Comparison of ENCODE assay signal across 8 cellular contexts in genomic region chr12:110744176-110744575, GRCh38. TPM values are rescaled to one million over a fixed set of nuclear protein-coding genes. Genes with fewer than 3 reads are reported as not detected.
DNase-seq lines count a peak whose midpoint lies in the region; ATAC-seq and TF ChIP-seq lines count a peak whose summit lies in the region.

No MANE protein-coding gene starts in this region.

- TF ChIP-seq CTCF in AG04450 (IDR thresholded peaks at IDR 0.05; ENCODE audit: low read depth, low read length) (no peak), Loucy (conservative IDR thresholded peaks at IDR 0.05; ENCODE audit: low read length) (no peak), coronary artery (IDR thresholded peaks at IDR 0.05) (no peak)

- H3K4me2 ChIP-seq in Loucy (ENCODE audit: low read depth, low read length, poor library complexity, severe bottlenecking), result peak overlapping the region; percentile 80

- peaks cover 45% of the 10 kb centered on the region for H3K79me2 ChIP-seq in Loucy (ENCODE audit: insufficient read depth, low read length)

- H3K9me3 ChIP-seq in AG04450 (ENCODE audit: control insufficient read depth, insufficient read depth, low read length) (no peaks in the 10 kb centered on the region), Loucy (ENCODE audit: insufficient read depth, low read depth, low read length) (no peaks in the 10 kb centered on the region), muscle layer of colon (ENCODE audit: low read length) (no peaks in the 10 kb centered on the region)

- H3K36me3 ChIP-seq in Loucy (ENCODE audit: insufficient read depth, low read length), result no peaks in the 10 kb centered on the region
- no peaks in the 10 kb centered on the region for H3K36me3 ChIP-seq in muscle layer of colon (ENCODE audit: insufficient read depth, low read length)

- no peaks in the 10 kb centered on the region for H3K9me2 ChIP-seq in Loucy (replicated peaks; ENCODE audit: low read depth, low read length)

- no peak overlapping the region for H2AFZ ChIP-seq in Loucy (ENCODE audit: low read length)

- peaks cover 33% of the 10 kb centered on the region for H3K4me1 ChIP-seq in Loucy (ENCODE audit: insufficient read depth, low read length, poor library complexity, severe bottlenecking)
- H3K4me1 ChIP-seq in muscle layer of colon (ENCODE audit: insufficient read depth, low read length), result peaks cover 20% of the 10 kb centered on the region

- POLR2A ChIA-PET in AG04450 (lab: Yijun Ruan, JAX), result interaction anchor here (0.5 to 1.1 kb wide), 3 partner anchors 86 to 1314 kb away, joined by 4 to 5 read pairs (median 4); partner anchors contain the start of genes FAM216A and GPN3

- peak overlapping the region; percentile 21 for H3K27ac ChIP-seq in AG04450 (ENCODE audit: low read depth, low read length)
- peak overlapping the region in 1 of 2 donors; percentile 37 for H3K27ac ChIP-seq in coronary artery
- peak overlapping the region; percentile 82 for H3K27ac ChIP-seq in muscle layer of colon (ENCODE audit: low read depth, low read length)

- H3F3A ChIP-seq in Loucy (ENCODE audit: low read depth), result no peaks in the 10 kb centered on the region

- H3K27me3 ChIP-seq in AG04450 (ENCODE audit: control insufficient read depth, insufficient read depth, low read length), result no peaks in the 10 kb centered on the region
- peaks cover 7% of the 10 kb centered on the region for H3K27me3 ChIP-seq in Loucy (ENCODE audit: insufficient read depth, low read length, poor library complexity, severe bottlenecking)
- no peaks in the 10 kb centered on the region for H3K27me3 ChIP-seq in muscle layer of colon (ENCODE audit: control insufficient read depth in 1 of 2, insufficient read depth in 2 of 2, low read length in 2 of 2)

- ATAC-seq in GM18870 (IDR thresholded peaks at IDR 0.05; ENCODE audit: unreplicated experiment), result no peak
- no peak for ATAC-seq in activated CD4-positive, CD25-positive, alpha-beta regulatory T cell treated with anti-CD3 and anti-CD28 coated beads, Interleukin-2, amount 50 U/mL, for 24 hours

- no peak overlapping the region for H3K9ac ChIP-seq in Loucy (ENCODE audit: low read depth, low read length, poor library complexity, severe bottlenecking)
- no peak overlapping the region for H3K9ac ChIP-seq in muscle layer of colon (ENCODE audit: low read length)

- H3K4me3 ChIP-seq in AG04450 (ENCODE audit: low read depth, low read length), result no peak overlapping the region; the same call in 1 of the 2 replicates
- no peak overlapping the region for H3K4me3 ChIP-seq in Loucy (ENCODE audit: low read length, poor library complexity, severe bottlenecking)
- H3K4me3 ChIP-seq in coronary artery, result peak overlapping the region; percentile 93
- peak overlapping the region in 1 of 2 donors; percentile 73 for H3K4me3 ChIP-seq in muscle layer of colon (ENCODE audit: low read depth in 1 of 2, low read length in 2 of 2)

- peaks cover 31% of the 10 kb centered on the region for H4K20me1 ChIP-seq in Loucy (ENCODE audit: insufficient read depth, low read length, poor library complexity, severe bottlenecking)

- DNase-seq in AG04450 (ENCODE audit: low read depth, low spot score) (no peak), coronary artery (ENCODE audit: low spot score) (no peak), NCI-H1048 (lab: John Stamatoyannopoulos, UW) (no peak)
- DNase-seq in stimulated activated CD4-positive, alpha-beta T cell treated with anti-CD3 and anti-CD28 coated beads, Interleukin-4, amount 100 ng/mL, for 1 hour, result no peak

- CTCF ChIA-PET in AG04450 (lab: Charles Lee), result interaction anchor here (0.6 kb wide), 1 partner anchor 149 kb away, joined by 6 read pairs; no protein-coding TSS in a partner anchor

RNA-seq across cellular contexts. Expression of gene PPP1CC, which starts 1.5 kb away (rescaled TPM):
- polyA plus RNA-seq in AG04450 (2011; rRNA removed), result 112 and 167 TPM in 2 replicates
- polyA minus RNA-seq in AG04450 (2011; rRNA and poly(A)+ RNA removed), result 66.0 and 90.2 TPM in 2 replicates

RNA-seq across cellular contexts. Expression of gene HVCN1, which starts 55.3 kb away (rescaled TPM):
- polyA plus RNA-seq in AG04450 (2011; rRNA removed), result 6.5 and 6.9 TPM in 2 replicates
- 3.0 and 3.3 TPM in 2 replicates for polyA minus RNA-seq in AG04450 (2011; rRNA and poly(A)+ RNA removed)
